ENCODE assay signal across 20 cellular contexts in genomic region chr1:179968284-179968993, GRCh38. TPM values are rescaled to one million over a fixed set of nuclear protein-coding genes. Genes with fewer than 3 reads are reported as not detected.
DNase-seq lines count a peak whose midpoint lies in the region; ATAC-seq and TF ChIP-seq lines count a peak whose summit lies in the region.
"Had no signal": no experiment of that assay in that cellular context is flagged by ENCODE, and none has a peak within 500 bp of the region (broad histone marks: within the 10 kb centered on the region; RNA-seq: fewer than 3 reads in every experiment).

No MANE protein-coding gene starts in this region.

- WGBS in heart left ventricle, 4 donors, result 86 to 97% (median 92%) methylated on average over 6 of the region's 6 CpGs
- WGBS in transverse colon (ENCODE audit: low coverage in 1 of 2), 2 donors, result 96 to 97% methylated on average over 5 to 6 of the region's 6 CpGs
- 93% methylated on average over 6 of the region's 6 CpGs for WGBS in upper lobe of left lung, 2 donors

- peak overlapping the region in 7 of 12 donors; percentile 3 to 78 (median 73) for H3K27ac ChIP-seq in heart left ventricle
- peak overlapping the region; percentile 62 for H3K27ac ChIP-seq in neutrophil
- peak overlapping the region; percentile 38 to 72 (median 58) for H3K27ac ChIP-seq in transverse colon
- H3K27ac ChIP-seq in upper lobe of left lung, result peak overlapping the region in 2 of 4 donors; percentile 79 to 84
- H3K27ac ChIP-seq: cardiac muscle cell had no signal

- H3K27me3 ChIP-seq in heart left ventricle (no peaks in the 10 kb centered on the region), neutrophil (no peaks in the 10 kb centered on the region), transverse colon (no peaks in the 10 kb centered on the region), upper lobe of left lung (no peaks in the 10 kb centered on the region)
- H3K27me3 ChIP-seq: BE2C, cardiac muscle cell had no signal

- no peak for DNase-seq in heart left ventricle
- no peak for DNase-seq in left ventricle myocardium superior
- DNase-seq in chondrocyte (ENCODE audit: low spot score), result no peak
- no peak for DNase-seq in transverse colon
- no peak for DNase-seq in upper lobe of left lung
- DNase-seq: activated CD4-positive, alpha-beta T cell treated with anti-CD3 and anti-CD28 coated beads, Interleukin-2, amount 50 U/mL, for 1 hour; activated CD8-positive, alpha-beta memory T cell treated with anti-CD3 and anti-CD28 coated beads, Interleukin-2, amount 50 U/mL, for 48 hours; activated effector memory CD4-positive, alpha-beta T cell treated with anti-CD3 and anti-CD28 coated beads, Interleukin-2, amount 50 U/mL, for 16 hours; amniotic stem cell; BE2C; HCEC 1CT; Karpas-422; kidney glomerular epithelial cell; NCI-H526 had no signal

- no peaks in the 10 kb centered on the region for H3K27me3 Mint-ChIP-seq in chondrocyte (ENCODE audit: low read depth)
- H3K27me3 Mint-ChIP-seq: natural killer cell treated with Interleukin-12 subunit alpha and Interleukin-12 subunit beta and Interleukin-15 and Interleukin-18, amount 100 ng/mL, for 72 hours had no signal

- in situ Hi-C loops in transverse colon (cut with MboI; ENCODE audit: low pct_ligation_motif_present in 1 of 4, low pct_unique_long_range_greater_than_20kb in 1 of 4, low sequenced_read_pairs in 3 of 4), result no loop called here

- H3K9me3 Mint-ChIP-seq in chondrocyte (ENCODE audit: low read depth), result no peaks in the 10 kb centered on the region
- H3K9me3 Mint-ChIP-seq: natural killer cell treated with Interleukin-12 subunit alpha and Interleukin-12 subunit beta and Interleukin-15 and Interleukin-18, amount 100 ng/mL, for 72 hours; stimulated activated effector memory CD8-positive, alpha-beta T cell treated with anti-CD3 and anti-CD28 coated beads, Interleukin-12 subunit alpha, Interleukin-12 subunit beta, amount 100 ng/mL, for 72 hours had no signal

- intact Hi-C loops in heart left ventricle (cut with DNase I) (no loop called here), left ventricle myocardium superior (cut with micrococcal nuclease) (no loop called here), transverse colon (cut with DNase I; ENCODE audit: low total_unique reads) (no loop called here)

- peaks cover 43% of the 10 kb centered on the region for H3K4me1 Mint-ChIP-seq in chondrocyte (ENCODE audit: low read depth)

- H3K9me3 ChIP-seq in heart left ventricle (peaks cover 0 to 17% (median 0%) of the 10 kb centered on the region in 12 donors), neutrophil (no peaks in the 10 kb centered on the region), transverse colon (peaks cover 0 to 11% of the 10 kb centered on the region in 2 donors), upper lobe of left lung (peaks cover 0 to 8% (median 0%) of the 10 kb centered on the region in 4 donors)
- H3K9me3 ChIP-seq: BE2C had no signal

- H3K36me3 Mint-ChIP-seq in chondrocyte (ENCODE audit: low read depth), result no peaks in the 10 kb centered on the region
- H3K36me3 Mint-ChIP-seq: natural killer cell treated with Interleukin-12 subunit alpha and Interleukin-12 subunit beta and Interleukin-15 and Interleukin-18, amount 100 ng/mL, for 72 hours; stimulated activated effector memory CD8-positive, alpha-beta T cell treated with anti-CD3 and anti-CD28 coated beads, Interleukin-12 subunit alpha, Interleukin-12 subunit beta, amount 100 ng/mL, for 72 hours had no signal

- H3K4me3 Mint-ChIP-seq in chondrocyte (ENCODE audit: unreplicated experiment), result no peak overlapping the region
- H3K4me3 Mint-ChIP-seq: natural killer cell treated with Interleukin-12 subunit alpha and Interleukin-12 subunit beta and Interleukin-15 and Interleukin-18, amount 100 ng/mL, for 72 hours; stimulated activated effector memory CD8-positive, alpha-beta T cell treated with anti-CD3 and anti-CD28 coated beads, Interleukin-12 subunit alpha, Interleukin-12 subunit beta, amount 100 ng/mL, for 72 hours had no signal

- H3K36me3 ChIP-seq in heart left ventricle (no peaks in the 10 kb centered on the region), neutrophil (no peaks in the 10 kb centered on the region), transverse colon (no peaks in the 10 kb centered on the region), upper lobe of left lung (no peaks in the 10 kb centered on the region)
- H3K36me3 ChIP-seq: BE2C, cardiac muscle cell had no signal

- peak overlapping the region; percentile 62 for H3K27ac Mint-ChIP-seq in chondrocyte (ENCODE audit: unreplicated experiment)
- H3K27ac Mint-ChIP-seq: stimulated activated effector memory CD8-positive, alpha-beta T cell treated with anti-CD3 and anti-CD28 coated beads, Interleukin-12 subunit alpha, Interleukin-12 subunit beta, amount 100 ng/mL, for 72 hours had no signal

- no peak for TF ChIP-seq POLR2A in heart left ventricle (IDR thresholded peaks at IDR 0.05)
- TF ChIP-seq POLR2A in transverse colon (IDR thresholded peaks at IDR 0.05), result no peak
- no peak for TF ChIP-seq POLR2A in upper lobe of left lung (IDR thresholded peaks at IDR 0.05)

- TF ChIP-seq CTCF in heart left ventricle (IDR thresholded peaks at IDR 0.05), result no peak
- no peak for TF ChIP-seq CTCF in chondrocyte (IDR thresholded peaks at IDR 0.05)
- no peak for TF ChIP-seq CTCF in neutrophil (IDR thresholded peaks at IDR 0.05)
- TF ChIP-seq CTCF in transverse colon (IDR thresholded peaks at IDR 0.05), result no peak
- no peak for TF ChIP-seq CTCF in upper lobe of left lung (IDR thresholded peaks at IDR 0.05)

- TF ChIP-seq EP300 in transverse colon (IDR thresholded peaks at IDR 0.05; ENCODE audit: low read depth) (no peak), upper lobe of left lung (IDR thresholded peaks at IDR 0.05) (no peak)

- ATAC-seq in heart left ventricle (no peak), left ventricle myocardium superior (no peak), GM18858 (IDR thresholded peaks at IDR 0.05; ENCODE audit: unreplicated experiment) (no peak), GM21447 (IDR thresholded peaks at IDR 0.05; ENCODE audit: unreplicated experiment) (no peak), upper lobe of left lung (ENCODE audit: low FRiP score in 2 of 2) (no peak)
- ATAC-seq: natural killer cell treated with Interleukin-12 subunit alpha and Interleukin-12 subunit beta and Interleukin-15 and Interleukin-18, amount 100 ng/mL, for 72 hours had no signal

- H3K4me3 ChIP-seq in heart left ventricle, result no peak overlapping the region
- H3K4me3 ChIP-seq in neutrophil (ENCODE audit: low read depth in 1 of 2, low read length in 1 of 2), result no peak overlapping the region
- no peak overlapping the region for H3K4me3 ChIP-seq in transverse colon
- no peak overlapping the region for H3K4me3 ChIP-seq in upper lobe of left lung
- H3K4me3 ChIP-seq: cardiac muscle cell had no signal

- H3K4me1 ChIP-seq in heart left ventricle (peaks cover 4 to 70% (median 38%) of the 10 kb centered on the region in 12 donors), neutrophil (ENCODE audit: control insufficient read depth in 1 of 2, insufficient read depth in 1 of 2, low read depth in 1 of 2, low read length in 1 of 2) (peaks cover 22 to 35% of the 10 kb centered on the region in 2 experiments), transverse colon (peaks cover 9 to 55% (median 18%) of the 10 kb centered on the region in 4 donors), upper lobe of left lung (peaks cover 31 to 47% (median 39%) of the 10 kb centered on the region in 4 donors)
- H3K4me1 ChIP-seq: BE2C had no signal

RNA-seq across cellular contexts. Expression of gene CEP350, which starts 13.8 kb away (rescaled TPM):
- 10 to 100 TPM; 29.9 to 65.3 (median 41.8) TPM for total RNA-seq in heart left ventricle
- 10 to 100 TPM in 1 of 2 donors, 1 to 10 TPM in 1; 7.8 to 10.1 TPM for polyA plus RNA-seq in heart left ventricle
- total RNA-seq in left ventricle myocardium superior, result 31.7 TPM
- total RNA-seq in chondrocyte, result 34.0 to 45.0 TPM (median 36.2 TPM) in 3 replicates
- 10 to 100 TPM; 40.0 to 60.3 (median 57.3) TPM for total RNA-seq in transverse colon
- total RNA-seq in upper lobe of left lung, result 10 to 100 TPM; 42.8 to 66.5 (median 52.2) TPM
